8 cellular contexts compared by ENCODE assay signal in the genomic region with DNA sequence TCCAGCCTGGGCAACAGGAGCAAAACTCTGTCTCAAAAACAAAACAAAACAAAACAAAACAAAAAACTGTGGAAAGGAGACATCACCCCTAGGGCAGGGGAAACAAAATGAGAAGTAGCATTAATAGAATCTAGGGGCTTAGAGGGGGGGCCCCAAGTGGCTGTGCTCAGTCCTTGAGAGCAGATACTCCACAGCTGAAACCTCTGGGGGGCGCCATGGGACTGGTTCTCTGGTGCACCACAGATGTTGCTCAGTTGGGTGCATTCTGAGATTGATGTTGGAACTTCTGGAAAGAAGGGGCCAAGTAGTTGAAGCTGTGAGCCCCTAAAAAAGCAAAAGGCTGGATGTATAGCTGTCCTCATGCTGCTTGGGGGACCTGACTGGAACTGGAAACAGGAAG. TPM values are rescaled to one million over a fixed set of nuclear protein-coding genes. Genes with fewer than 3 reads are reported as not detected.
DNase-seq lines count a peak whose midpoint lies in the region; ATAC-seq and TF ChIP-seq lines count a peak whose summit lies in the region.

No MANE protein-coding gene starts in this region.

- peak; percentile 58 to 84 (median 80) for ATAC-seq in T-cell (replicated peaks in 1 of 4)
- ATAC-seq in activated naive CD8-positive, alpha-beta T cell treated with anti-CD3 and anti-CD28 coated beads, Interleukin-2, amount 50 U/mL, for 24 hours, result peak; percentile 46
- no peak for ATAC-seq in GM18517 (IDR thresholded peaks at IDR 0.05; ENCODE audit: unreplicated experiment)
- ATAC-seq in omental fat pad (ENCODE audit: low FRiP score), result no peak

- H3K27ac Mint-ChIP-seq in CD4-positive, alpha-beta memory T cell, result peak overlapping the region in 1 of 7 donors; percentile 16
- H3K27ac Mint-ChIP-seq in T-cell, result no peak overlapping the region
- H3K27ac Mint-ChIP-seq in activated naive CD8-positive, alpha-beta T cell treated with anti-CD3 and anti-CD28 coated beads, Interleukin-2, amount 50 U/mL, for 24 hours, result no peak overlapping the region

- CTCF ChIA-PET in CD4-positive, alpha-beta memory T cell (lab: Charles Lee; ENCODE audit: partially characterized antibody), result interaction anchor here (0.7 to 2.8 kb wide), 15 partner anchors 11 to 454 kb away, joined by 3 to 11 read pairs (median 3); a partner anchor contains a TSS
- CTCF ChIA-PET in T-cell (lab: Charles Lee), result interaction anchor here (0.7 to 1.0 kb wide), 6 partner anchors 10 to 186 kb away, joined by 3 to 8 read pairs (median 4); no protein-coding TSS in a partner anchor

- no peaks in the 10 kb centered on the region for H3K36me3 ChIP-seq in CD4-positive, alpha-beta memory T cell (ENCODE audit: insufficient read depth, low read length)

- H3K4me1 ChIP-seq in CD4-positive, alpha-beta memory T cell (ENCODE audit: insufficient read depth, low read length), result peaks cover 6% of the 10 kb centered on the region

- DNase-seq in CD4-positive, alpha-beta memory T cell, result peak; percentile 61 to 72 (median 63)
- peak; percentile 22 to 74 (median 62) for DNase-seq in T-cell
- DNase-seq in activated naive CD8-positive, alpha-beta T cell treated with anti-CD3 and anti-CD28 coated beads, Interleukin-2, amount 50 U/mL, for 24 hours, result peak; percentile 58
- no peak for DNase-seq in retinal pigment epithelial cell (ENCODE audit: low read depth)
- no peak for DNase-seq in omental fat pad (ENCODE audit: low spot score)
- DNase-seq in cerebellar nuclear complex (lab: John Stamatoyannopoulos, UW), result no peak
- DNase-seq in UCSD-AML1 (lab: John Stamatoyannopoulos, UW; ENCODE audit: unreplicated experiment), result no peak

- intact Hi-C loops in CD4-positive, alpha-beta memory T cell (cut with micrococcal nuclease), result no loop called here

- H3K4me3 ChIP-seq in CD4-positive, alpha-beta memory T cell (ENCODE audit: low read length in 2 of 2), result no peak overlapping the region
- no peak overlapping the region for H3K4me3 ChIP-seq in retinal pigment epithelial cell (ENCODE audit: low read length)

- no peaks in the 10 kb centered on the region for H3K27me3 Mint-ChIP-seq in CD4-positive, alpha-beta memory T cell
- no peaks in the 10 kb centered on the region for H3K27me3 Mint-ChIP-seq in T-cell
- H3K27me3 Mint-ChIP-seq in activated naive CD8-positive, alpha-beta T cell treated with anti-CD3 and anti-CD28 coated beads, Interleukin-2, amount 50 U/mL, for 24 hours, result no peaks in the 10 kb centered on the region

- no peaks in the 10 kb centered on the region for H3K27me3 ChIP-seq in CD4-positive, alpha-beta memory T cell (ENCODE audit: insufficient read depth, low read length)

- no peak overlapping the region for H3K27ac ChIP-seq in CD4-positive, alpha-beta memory T cell (ENCODE audit: low read depth, low read length)

- POLR2A ChIA-PET in CD4-positive, alpha-beta memory T cell (lab: Charles Lee; ENCODE audit: partially characterized antibody), result interaction anchor here (1.1 kb wide), 1 partner anchor 172 kb away, joined by 3 read pairs; no protein-coding TSS in a partner anchor
- POLR2A ChIA-PET in T-cell (lab: Charles Lee), result no interaction called here

- H3K36me3 Mint-ChIP-seq in CD4-positive, alpha-beta memory T cell, result peaks cover 0 to 3% of the 10 kb centered on the region in 2 donors
- no peaks in the 10 kb centered on the region for H3K36me3 Mint-ChIP-seq in T-cell
- no peaks in the 10 kb centered on the region for H3K36me3 Mint-ChIP-seq in activated naive CD8-positive, alpha-beta T cell treated with anti-CD3 and anti-CD28 coated beads, Interleukin-2, amount 50 U/mL, for 24 hours (ENCODE audit: low read depth)

- TF ChIP-seq CTCF in retinal pigment epithelial cell (conservative IDR thresholded peaks at IDR 0.05; ENCODE audit: low read depth, low read length), result peak; percentile 6
- TF ChIP-seq CTCF in omental fat pad (IDR thresholded peaks at IDR 0.05), result no peak

- H3K4me1 Mint-ChIP-seq in CD4-positive, alpha-beta memory T cell, result peaks cover 0 to 4% (median 1%) of the 10 kb centered on the region in 4 donors
- H3K4me1 Mint-ChIP-seq in T-cell, result peaks cover 2 to 8% (median 4%) of the 10 kb centered on the region in 3 donors
- H3K4me1 Mint-ChIP-seq in activated naive CD8-positive, alpha-beta T cell treated with anti-CD3 and anti-CD28 coated beads, Interleukin-2, amount 50 U/mL, for 24 hours, result no peaks in the 10 kb centered on the region

- no peak overlapping the region for H3K4me3 Mint-ChIP-seq in CD4-positive, alpha-beta memory T cell
- H3K4me3 Mint-ChIP-seq in T-cell, result no peak overlapping the region
- H3K4me3 Mint-ChIP-seq in activated naive CD8-positive, alpha-beta T cell treated with anti-CD3 and anti-CD28 coated beads, Interleukin-2, amount 50 U/mL, for 24 hours, result no peak overlapping the region

- H3K9me3 ChIP-seq in CD4-positive, alpha-beta memory T cell (ENCODE audit: control insufficient read depth in 1 of 2, low read length in 2 of 2), result no peaks in the 10 kb centered on the region

- peaks cover 0 to 13% (median 5%) of the 10 kb centered on the region in 8 donors for H3K9me3 Mint-ChIP-seq in CD4-positive, alpha-beta memory T cell
- peaks cover 0 to 5% (median 0%) of the 10 kb centered on the region in 3 donors for H3K9me3 Mint-ChIP-seq in T-cell
- H3K9me3 Mint-ChIP-seq in activated naive CD8-positive, alpha-beta T cell treated with anti-CD3 and anti-CD28 coated beads, Interleukin-2, amount 50 U/mL, for 24 hours, result peaks cover 5% of the 10 kb centered on the region

RNA-seq across cellular contexts. Expression of a gene that starts 11.8 kb away (rescaled TPM):
- total RNA-seq in CD4-positive, alpha-beta memory T cell, result 100 to 1,000 TPM; 259 to 280 TPM
- 100 to 1,000 TPM in 1 of 2 donors, 10 to 100 TPM in 1; 14.2 to 120 TPM for polyA plus RNA-seq in CD4-positive, alpha-beta memory T cell
- total RNA-seq in T-cell (100 to 1,000 TPM; 150 to 321 (median 229) TPM), omental fat pad (100 to 1,000 TPM; 162 to 274 (median 207) TPM)

Comparison
In these comparisons a context has a peak if more than half of its experiments do, and no peak if none do; other contexts are left out.
1. DNase-seq: peak in CD4-positive, alpha-beta memory T cell (5 of 5), T-cell (34 of 34) and activated naive CD8-positive, alpha-beta T cell treated with anti-CD3 and anti-CD28 coated beads, Interleukin-2, amount 50 U/mL, for 24 hours (single experiment); none in retinal pigment epithelial cell (single experiment), omental fat pad (single experiment), cerebellar nuclear complex (0 of 2) and UCSD-AML1 (single experiment).
2. ATAC-seq: peak in T-cell (4 of 4) and activated naive CD8-positive, alpha-beta T cell treated with anti-CD3 and anti-CD28 coated beads, Interleukin-2, amount 50 U/mL, for 24 hours (single experiment); none in GM18517 (single experiment) and omental fat pad (single experiment).